ENCODE assay signal across 26 cellular contexts in the genomic region with DNA sequence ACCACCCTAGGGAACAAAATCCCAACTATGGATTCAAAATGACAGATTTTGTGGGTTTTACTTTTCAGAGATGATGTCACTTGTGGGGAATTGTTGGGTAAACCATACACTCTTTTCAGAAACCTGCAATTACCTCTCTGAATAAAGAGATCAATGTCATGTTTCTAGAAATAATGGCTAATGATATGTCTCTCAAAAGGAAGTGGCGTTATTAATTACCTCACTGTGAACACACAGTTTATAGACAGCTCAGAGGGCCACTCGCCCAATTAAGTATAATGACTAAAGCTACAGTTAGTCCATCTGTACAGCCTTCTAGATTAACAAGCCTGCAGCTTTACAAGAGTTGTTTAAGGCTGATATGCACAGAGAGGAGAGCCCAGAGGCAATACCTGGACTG.
A peak's percentile ranks its signal among the peaks of the same experiment; 100 is the strongest.
DNase-seq lines count a peak whose midpoint lies in the region; ATAC-seq and TF ChIP-seq lines count a peak whose summit lies in the region.
"Had no signal": no experiment of that assay in that cellular context is flagged by ENCODE, and none has a peak within 500 bp of the region (broad histone marks: within the 10 kb centered on the region; RNA-seq: fewer than 3 reads in every experiment).

No MANE protein-coding gene starts in this region.

- intact Hi-C loops in uterus (cut with DNase I; ENCODE audit: low total_unique reads) (no loop called here), heart right ventricle (cut with DNase I) (no loop called here)

- no peak for TF ChIP-seq CTCF in uterus (IDR thresholded peaks at IDR 0.05)
- no peak for TF ChIP-seq CTCF in heart right ventricle (IDR thresholded peaks at IDR 0.05)

- H3K27me3 Mint-ChIP-seq in T-helper 17 cell: peaks cover 28% of the 10 kb centered on the region
- H3K27me3 Mint-ChIP-seq: type B pancreatic cell had no signal

- H3K27ac Mint-ChIP-seq in T-helper 17 cell: no peak overlapping the region
- H3K27ac Mint-ChIP-seq: activated naive CD4-positive, alpha-beta T cell treated with anti-CD3 and anti-CD28 coated beads, Interleukin-2, amount 50 U/mL, for 24 hours; activated T-helper 17 cell treated with anti-CD3 and anti-CD28 coated beads, Interleukin-2, amount 50 U/mL, for 72 hours; progenitor cell of endocrine pancreas; stimulated activated effector memory CD8-positive, alpha-beta T cell treated with anti-CD3 and anti-CD28 coated beads, Interleukin-12 subunit alpha, Interleukin-12 subunit beta, amount 100 ng/mL, for 72 hours; type B pancreatic cell; WTC11 had no signal

- H3K27ac ChIP-seq in uterus (no peak overlapping the region), heart right ventricle (no peak overlapping the region)
- H3K27ac ChIP-seq: epithelial cell of prostate, left lung had no signal

- H3K9me3 ChIP-seq in uterus (no peaks in the 10 kb centered on the region), T-helper 17 cell (ENCODE audit: control insufficient read depth, low read length, poor library complexity, severe bottlenecking) (no peaks in the 10 kb centered on the region), heart right ventricle (peaks cover 0 to 6% (median 0%) of the 10 kb centered on the region in 11 donors)
- H3K9me3 ChIP-seq: left lung had no signal

- H3K4me3 Mint-ChIP-seq in T-helper 17 cell: no peak overlapping the region
- H3K4me3 Mint-ChIP-seq: activated naive CD4-positive, alpha-beta T cell treated with anti-CD3 and anti-CD28 coated beads, Interleukin-2, amount 50 U/mL, for 24 hours; activated T-helper 17 cell treated with anti-CD3 and anti-CD28 coated beads, Interleukin-2, amount 50 U/mL, for 72 hours; stimulated activated effector memory CD8-positive, alpha-beta T cell treated with anti-CD3 and anti-CD28 coated beads, Interleukin-12 subunit alpha, Interleukin-12 subunit beta, amount 100 ng/mL, for 72 hours; type B pancreatic cell; WTC11 had no signal

- H3K36me3 ChIP-seq in uterus: no peaks in the 10 kb centered on the region
- no peaks in the 10 kb centered on the region for H3K36me3 ChIP-seq in heart right ventricle
- H3K36me3 ChIP-seq: left lung had no signal

- DNase-seq in DMS153 (lab: John Stamatoyannopoulos, UW) (peak; percentile 37), NCI-H1417 treated with DMSO at 0.1 percent for 48 hours (lab: John Stamatoyannopoulos, UW) (peak; percentile 91), NCI-H2227 treated with DMSO at 0.1 percent for 48 hours (lab: John Stamatoyannopoulos, UW) (peak; percentile 68), astrocyte of the hippocampus (ENCODE audit: low read depth, low spot score) (peak; percentile 20), uterus (no peak), T-helper 17 cell (no peak), heart right ventricle (no peak)
- DNase-seq: activated CD8-positive, alpha-beta memory T cell treated with anti-CD3 and anti-CD28 coated beads, Interleukin-2, amount 50 U/mL, for 4 hours; effector CD4-positive, alpha-beta T cell; left lung; mesendoderm; NCI-H226; SHP77 treated with DMSO at 0.1 percent for 48 hours; stimulated activated CD4-positive, alpha-beta T cell treated with anti-CD3 and anti-CD28 coated beads, Interleukin-12 subunit alpha, Interleukin-12 subunit beta, amount 100 ng/mL, for 4 hours; stimulated activated CD4-positive, alpha-beta T cell treated with anti-CD3 and anti-CD28 coated beads, Interleukin-4, amount 100 ng/mL, for 24 hours; SW 1271; T1000 had no signal

- ATAC-seq in T-helper 17 cell (no peak), heart right ventricle (no peak)
- ATAC-seq: activated T-helper 17 cell treated with anti-CD3 and anti-CD28 coated beads, Interleukin-2, amount 50 U/mL, for 72 hours; left lung; Panc1; sciatic nerve; stimulated activated effector memory CD8-positive, alpha-beta T cell treated with anti-CD3 and anti-CD28 coated beads, Interleukin-12 subunit alpha, Interleukin-12 subunit beta, amount 100 ng/mL, for 72 hours; WTC11 had no signal

- no peaks in the 10 kb centered on the region for H3K36me3 Mint-ChIP-seq in T-helper 17 cell (ENCODE audit: low read depth)
- H3K36me3 Mint-ChIP-seq: activated naive CD4-positive, alpha-beta T cell treated with anti-CD3 and anti-CD28 coated beads, Interleukin-2, amount 50 U/mL, for 24 hours; stimulated activated effector memory CD8-positive, alpha-beta T cell treated with anti-CD3 and anti-CD28 coated beads, Interleukin-12 subunit alpha, Interleukin-12 subunit beta, amount 100 ng/mL, for 72 hours; type B pancreatic cell; WTC11 had no signal

- 84 to 86% methylated on average over 2 of the region's 2 CpGs for WGBS in heart right ventricle, 2 donors

- H3K4me1 Mint-ChIP-seq in T-helper 17 cell: no peaks in the 10 kb centered on the region
- H3K4me1 Mint-ChIP-seq: activated naive CD4-positive, alpha-beta T cell treated with anti-CD3 and anti-CD28 coated beads, Interleukin-2, amount 50 U/mL, for 24 hours; activated T-helper 17 cell treated with anti-CD3 and anti-CD28 coated beads, Interleukin-2, amount 50 U/mL, for 72 hours; stimulated activated effector memory CD8-positive, alpha-beta T cell treated with anti-CD3 and anti-CD28 coated beads, Interleukin-12 subunit alpha, Interleukin-12 subunit beta, amount 100 ng/mL, for 72 hours had no signal

- H3K4me1 ChIP-seq in uterus: no peaks in the 10 kb centered on the region
- H3K4me1 ChIP-seq in heart right ventricle: peaks cover 0 to 4% (median 0%) of the 10 kb centered on the region in 9 donors
- H3K4me1 ChIP-seq: left lung had no signal

- TF ChIP-seq POLR2A in uterus (IDR thresholded peaks at IDR 0.05): no peak

- H3K27me3 ChIP-seq in uterus: no peaks in the 10 kb centered on the region
- H3K27me3 ChIP-seq in heart right ventricle: no peaks in the 10 kb centered on the region
- H3K27me3 ChIP-seq: left lung had no signal

- H3K4me3 ChIP-seq in uterus (no peak overlapping the region), heart right ventricle (no peak overlapping the region)
- H3K4me3 ChIP-seq: left lung had no signal

Comparison
In these comparisons a context has a peak if more than half of its experiments do, and no peak if none do; other contexts are left out.
1. DNase-seq: peak in DMS153 (single experiment), NCI-H1417 treated with DMSO at 0.1 percent for 48 hours (single experiment), NCI-H2227 treated with DMSO at 0.1 percent for 48 hours (single experiment) and astrocyte of the hippocampus (single experiment); none in uterus (0 of 2), T-helper 17 cell (0 of 3) and heart right ventricle (0 of 2).